ENCODE assay signal across 23 cellular contexts in the genomic region with DNA sequence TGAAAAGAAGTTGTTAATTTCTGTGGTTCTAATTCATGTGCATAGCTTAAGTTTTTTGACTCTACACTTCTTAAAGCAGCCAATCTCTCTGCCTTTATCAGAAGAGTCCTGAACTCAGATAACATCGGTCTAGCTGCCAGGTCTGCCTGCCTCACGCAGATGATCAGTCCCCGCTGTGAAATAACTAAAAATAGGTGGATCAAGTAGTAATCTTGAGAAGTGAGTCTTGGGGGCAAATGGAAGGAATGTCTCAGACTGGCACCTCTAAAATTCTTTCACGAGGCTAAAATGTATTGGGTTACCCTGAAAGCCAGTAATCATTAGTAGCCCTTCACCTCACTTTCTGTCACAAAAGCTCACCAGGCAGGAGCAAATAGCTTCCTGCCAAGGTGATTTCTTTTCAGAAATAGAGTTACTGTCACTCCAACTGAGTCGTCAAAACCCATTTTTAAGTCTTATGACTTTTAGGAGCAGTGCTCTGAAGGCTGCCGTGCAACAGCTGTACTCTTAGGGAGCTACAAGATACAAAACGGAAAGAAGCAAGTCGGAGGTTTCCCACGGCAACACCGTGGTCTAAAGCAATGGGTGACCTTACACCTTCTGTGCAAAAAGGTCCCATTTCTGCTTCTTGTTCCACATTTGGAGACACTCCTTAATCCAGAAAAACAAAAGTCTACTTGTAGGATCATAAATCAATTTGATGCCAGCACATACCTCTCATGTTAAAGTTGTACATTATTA.
"Had no signal": no experiment of that assay in that cellular context is flagged by ENCODE, and none has a peak within 500 bp of the region (broad histone marks: within the 10 kb centered on the region; RNA-seq: fewer than 3 reads in every experiment).

No MANE protein-coding gene starts in this region.

- H3K27me3 ChIP-seq: right lobe of liver, thyroid gland, upper lobe of right lung had no signal

- DNase-seq: activated B cell treated with CpG ODN at 0.5 μM for 24 hours; activated CD4-positive, alpha-beta T cell treated with anti-CD3 and anti-CD28 coated beads for 36 hours; activated CD4-positive, alpha-beta T cell treated with anti-CD3 and anti-CD28 coated beads, Interleukin-2, amount 50 U/mL, for 48 hours; activated CD8-positive, alpha-beta memory T cell treated with anti-CD3 and anti-CD28 coated beads, Interleukin-2, amount 50 U/mL, for 48 hours; activated effector memory CD4-positive, alpha-beta T cell treated with Interleukin-2 at 50 U/mL for 16 hours; activated naive CD4-positive, alpha-beta T cell treated with anti-CD3 and anti-CD28 coated beads, Interleukin-2, amount 10 ng/mL, durations not matched to agents 7 days and 5 days; activated T-cell treated with anti-CD3 and anti-CD28 coated beads, Interleukin-2, amount 50 U/mL, for 48 hours; amygdala; cortex of kidney; heart right ventricle; immature natural killer cell; kidney glomerular epithelial cell; left ventricle myocardium inferior; mammary epithelial cell; nucleus accumbens; right lobe of liver; stimulated activated CD4-positive, alpha-beta T cell treated with anti-CD3 and anti-CD28 coated beads, Interleukin-1b, Interleukin-23, amount 100 ng/mL, for 48 hours; substantia nigra; T-cell; thyroid gland; upper lobe of right lung had no signal

- H3K27ac ChIP-seq: epithelial cell of prostate, heart right ventricle, left ventricle myocardium inferior, right lobe of liver, skin epidermis, thyroid gland, upper lobe of right lung had no signal

- H3K9me3 ChIP-seq: heart right ventricle, left ventricle myocardium inferior, right lobe of liver, thyroid gland, upper lobe of right lung had no signal

- H3K4me3 ChIP-seq: heart right ventricle, left ventricle myocardium inferior, right lobe of liver, skin epidermis, thyroid gland, upper lobe of right lung had no signal

- ATAC-seq: activated CD4-positive, alpha-beta T cell treated with anti-CD3 and anti-CD28 coated beads for 36 hours; heart right ventricle; right lobe of liver; T-cell; upper lobe of right lung had no signal

- H3K36me3 ChIP-seq: heart right ventricle, left ventricle myocardium inferior, right lobe of liver, thyroid gland, upper lobe of right lung had no signal

- H3K4me1 ChIP-seq: heart right ventricle, left ventricle myocardium inferior, right lobe of liver, thyroid gland, upper lobe of right lung had no signal
